8 cellular contexts compared by ENCODE assay signal in genomic region chr15:31340047-31340446, GRCh38. TPM values are rescaled to one million over a fixed set of nuclear protein-coding genes. Genes with fewer than 3 reads are reported as not detected.
DNase-seq lines count a peak whose midpoint lies in the region; ATAC-seq and TF ChIP-seq lines count a peak whose summit lies in the region.
"Had no signal": no experiment of that assay in that cellular context is flagged by ENCODE, and none has a peak within 500 bp of the region (broad histone marks: within the 10 kb centered on the region; RNA-seq: fewer than 3 reads in every experiment).

No MANE protein-coding gene starts in this region.

- TF ChIP-seq CTCF in esophagus squamous epithelium (IDR thresholded peaks at IDR 0.05), result no peak

- POLR2A ChIA-PET in CD8-positive, alpha-beta memory T cell (lab: Charles Lee), result interaction anchor here (0.6 to 11.0 kb wide), 3 partner anchors 14 to 135 kb away, joined by 6 to 145 read pairs (median 6); partner anchors contain the start of gene KLF13
- POLR2A ChIA-PET in T-cell (lab: Charles Lee), result no interaction called here

- intact Hi-C loops in esophagus squamous epithelium (cut with DNase I), result no loop called here

- no peak for TF ChIP-seq POLR2A in esophagus squamous epithelium (IDR thresholded peaks at IDR 0.05)

- H3K9me3 ChIP-seq in CD8-positive, alpha-beta memory T cell (ENCODE audit: low read length), result no peaks in the 10 kb centered on the region
- H3K9me3 ChIP-seq in esophagus squamous epithelium, result no peaks in the 10 kb centered on the region

- DNase-seq in CD8-positive, alpha-beta memory T cell, result no peak
- DNase-seq in T-cell (no peak), esophagus squamous epithelium (lab: John Stamatoyannopoulos, UW) (no peak), NCI-H2196 (lab: John Stamatoyannopoulos, UW; ENCODE audit: unreplicated experiment) (no peak), NCI-H2227 (lab: John Stamatoyannopoulos, UW; ENCODE audit: unreplicated experiment) (no peak)
- DNase-seq in stimulated activated effector memory CD8-positive, alpha-beta T cell treated with anti-CD3 and anti-CD28 coated beads, Interleukin-12 subunit alpha, Interleukin-12 subunit beta, amount 100 ng/mL, for 72 hours (ENCODE audit: low spot score in 2 of 2), result no peak
- DNase-seq: DMS79 had no signal

- peaks cover 0 to 2% (median 0%) of the 10 kb centered on the region in 5 donors for H3K9me3 Mint-ChIP-seq in CD8-positive, alpha-beta memory T cell
- no peaks in the 10 kb centered on the region for H3K9me3 Mint-ChIP-seq in T-cell
- no peaks in the 10 kb centered on the region for H3K9me3 Mint-ChIP-seq in stimulated activated effector memory CD8-positive, alpha-beta T cell treated with anti-CD3 and anti-CD28 coated beads, Interleukin-12 subunit alpha, Interleukin-12 subunit beta, amount 100 ng/mL, for 72 hours

- 75 to 78% methylated on average over 1 to 2 of the region's 5 CpGs for WGBS in esophagus squamous epithelium, 2 donors

- H3K36me3 ChIP-seq in CD8-positive, alpha-beta memory T cell (ENCODE audit: insufficient read depth, low read length), result peaks cover 6% of the 10 kb centered on the region
- no peaks in the 10 kb centered on the region for H3K36me3 ChIP-seq in esophagus squamous epithelium

- no peak overlapping the region for H3K4me3 ChIP-seq in CD8-positive, alpha-beta memory T cell (ENCODE audit: low read length)
- H3K4me3 ChIP-seq in esophagus squamous epithelium, result no peak overlapping the region

- peaks cover 99 to 100% (median 100%) of the 10 kb centered on the region in 3 donors for H3K4me1 Mint-ChIP-seq in CD8-positive, alpha-beta memory T cell
- peaks cover 98 to 100% (median 100%) of the 10 kb centered on the region in 3 donors for H3K4me1 Mint-ChIP-seq in T-cell
- H3K4me1 Mint-ChIP-seq in stimulated activated effector memory CD8-positive, alpha-beta T cell treated with anti-CD3 and anti-CD28 coated beads, Interleukin-12 subunit alpha, Interleukin-12 subunit beta, amount 100 ng/mL, for 72 hours, result peaks cover 99% of the 10 kb centered on the region

- CTCF ChIA-PET in CD8-positive, alpha-beta memory T cell (lab: Charles Lee), result interaction anchor here (1.0 to 5.8 kb wide), 4 partner anchors 14 to 134 kb away, joined by 3 to 42 read pairs (median 12); partner anchors contain the start of gene KLF13
- CTCF ChIA-PET in T-cell (lab: Charles Lee), result interaction anchor here (0.6 to 1.4 kb wide), 3 partner anchors 33 to 153 kb away, joined by 3 read pairs; no protein-coding TSS in a partner anchor

- peak overlapping the region in 7 of 8 donors; percentile 89 to 98 (median 94) for H3K27ac Mint-ChIP-seq in CD8-positive, alpha-beta memory T cell
- peak overlapping the region; percentile 96 to 98 for H3K27ac Mint-ChIP-seq in T-cell
- H3K27ac Mint-ChIP-seq in stimulated activated effector memory CD8-positive, alpha-beta T cell treated with anti-CD3 and anti-CD28 coated beads, Interleukin-12 subunit alpha, Interleukin-12 subunit beta, amount 100 ng/mL, for 72 hours, result peak overlapping the region; percentile 99

- peak overlapping the region; percentile 62 to 90 (median 84) for H3K4me3 Mint-ChIP-seq in CD8-positive, alpha-beta memory T cell
- peak overlapping the region in 2 of 3 donors; percentile 57 to 94 for H3K4me3 Mint-ChIP-seq in T-cell
- H3K4me3 Mint-ChIP-seq in stimulated activated effector memory CD8-positive, alpha-beta T cell treated with anti-CD3 and anti-CD28 coated beads, Interleukin-12 subunit alpha, Interleukin-12 subunit beta, amount 100 ng/mL, for 72 hours, result peak overlapping the region; percentile 100

- H3K36me3 Mint-ChIP-seq in CD8-positive, alpha-beta memory T cell, result peaks cover 0 to 54% (median 3%) of the 10 kb centered on the region in 3 donors
- peaks cover 3% of the 10 kb centered on the region for H3K36me3 Mint-ChIP-seq in T-cell
- peaks cover 20% of the 10 kb centered on the region for H3K36me3 Mint-ChIP-seq in stimulated activated effector memory CD8-positive, alpha-beta T cell treated with anti-CD3 and anti-CD28 coated beads, Interleukin-12 subunit alpha, Interleukin-12 subunit beta, amount 100 ng/mL, for 72 hours

- ATAC-seq in T-cell (replicated peaks in 1 of 4) (no peak), GM18867 (IDR thresholded peaks at IDR 0.05; ENCODE audit: unreplicated experiment) (no peak)
- ATAC-seq in stimulated activated effector memory CD8-positive, alpha-beta T cell treated with anti-CD3 and anti-CD28 coated beads, Interleukin-12 subunit alpha, Interleukin-12 subunit beta, amount 100 ng/mL, for 72 hours, result no peak

- H3K4me1 ChIP-seq in CD8-positive, alpha-beta memory T cell (ENCODE audit: insufficient read depth, low read length), result peaks cover 99% of the 10 kb centered on the region
- H3K4me1 ChIP-seq in esophagus squamous epithelium, result peaks cover 83 to 100% (median 87%) of the 10 kb centered on the region in 3 donors

- H3K27me3 Mint-ChIP-seq in CD8-positive, alpha-beta memory T cell, result no peaks in the 10 kb centered on the region
- H3K27me3 Mint-ChIP-seq in T-cell, result no peaks in the 10 kb centered on the region

- H3K27me3 ChIP-seq in CD8-positive, alpha-beta memory T cell (ENCODE audit: insufficient read depth, low read length, poor library complexity, severe bottlenecking), result no peaks in the 10 kb centered on the region
- no peaks in the 10 kb centered on the region for H3K27me3 ChIP-seq in esophagus squamous epithelium

- H3K27ac ChIP-seq in CD8-positive, alpha-beta memory T cell (ENCODE audit: low read depth, low read length), result no peak overlapping the region
- H3K27ac ChIP-seq in esophagus squamous epithelium, result peak overlapping the region; percentile 64 to 82 (median 77)

RNA-seq across cellular contexts. Expression of gene KLF13, which starts 13.4 kb away (rescaled TPM):
- total RNA-seq in CD8-positive, alpha-beta memory T cell, result 100 to 1,000 TPM; 145 to 147 TPM
- 109 TPM for polyA plus RNA-seq in CD8-positive, alpha-beta memory T cell
- total RNA-seq in T-cell (100 to 1,000 TPM; 218 to 327 (median 288) TPM), esophagus squamous epithelium (10 to 100 TPM; 16.4 to 54.6 (median 41.8) TPM)
